Comparison of ENCODE assay signal across 8 cellular contexts in genomic region chr19:38402967-38403674, GRCh38.
DNase-seq lines count a peak whose midpoint lies in the region; ATAC-seq lines count a peak whose summit lies in the region.

FAM98C (plus strand) TSS chr19:38403093; CDS start chr19:38403154, 61 bp downstream.

- ATAC-seq in GM19043 (IDR thresholded peaks at IDR 0.05; ENCODE audit: low read depth, unreplicated experiment) (peak; percentile 87), HG03378 (IDR thresholded peaks at IDR 0.05; ENCODE audit: unreplicated experiment) (peak; percentile 89)

- peak; percentile 92 to 95 for DNase-seq in AML-193 (lab: John Stamatoyannopoulos, UW)
- DNase-seq in NCI-H446 treated with DMSO at 0.1 percent for 48 hours (lab: John Stamatoyannopoulos, UW): peak; percentile 95
- DNase-seq in activated CD4-positive, CD25-positive, alpha-beta regulatory T cell treated with anti-CD3 and anti-CD28 coated beads, Interleukin-2, amount 50 U/mL, for 72 hours: peak; percentile 99
- DNase-seq in cerebellar nuclear complex (lab: John Stamatoyannopoulos, UW): peak; percentile 81 to 94
- DNase-seq in kidney glomerular epithelial cell (lab: John Stamatoyannopoulos, UW): peak; percentile 91
- DNase-seq in stimulated activated CD4-positive, alpha-beta T cell treated with anti-CD3 and anti-CD28 coated beads, Interleukin-1b, Interleukin-23, amount 100 ng/mL, for 1 hour (ENCODE audit: low read depth in 2 of 2): peak; percentile 95

Comparison
In these comparisons a context has a peak if more than half of its experiments do, and no peak if none do; other contexts are left out.
1. Peak in every context shown above with its lines: DNase-seq and ATAC-seq.